8 cellular contexts compared by ENCODE assay signal in genomic region chr1:36372617-36373016, GRCh38. TPM values are rescaled to one million over a fixed set of nuclear protein-coding genes. Genes with fewer than 3 reads are reported as not detected.
A peak's percentile ranks its signal among the peaks of the same experiment; 100 is the strongest.
DNase-seq lines count a peak whose midpoint lies in the region; ATAC-seq, FAIRE-seq and TF ChIP-seq lines count a peak whose summit lies in the region.

No MANE protein-coding gene starts in this region.

- H4K5ac ChIP-seq in H9 (ENCODE audit: insufficient read length, low read depth, low read length) = no peak overlapping the region

- H3K27ac Mint-ChIP-seq in H9 (peak overlapping the region; percentile 70 to 95 (median 95); a peak in 4 of 7 replicates), T-cell (peak overlapping the region; percentile 96)

- H3K4me3 ChIP-seq in esophagus muscularis mucosa (no peak overlapping the region), rectal smooth muscle tissue (ENCODE audit: low read length) (no peak overlapping the region)

- TF ChIP-seq POLR2A in esophagus muscularis mucosa (IDR thresholded peaks at IDR 0.05; ENCODE audit: low read depth) = no peak
- TF ChIP-seq POLR2A in GM12891 (IDR thresholded peaks at IDR 0.05; ENCODE audit: low read depth, low read length) = no peak

- ATAC-seq in T-cell (replicated peaks in 1 of 4) (no peak), esophagus mucosa (no peak)

- no peaks in the 10 kb centered on the region for H3K27me3 Mint-ChIP-seq in H9 (ENCODE audit: low read depth)
- H3K27me3 Mint-ChIP-seq in T-cell = no peaks in the 10 kb centered on the region

- peaks cover 12% of the 10 kb centered on the region; the same call in 1 of the 2 replicates for H3K4me1 ChIP-seq in H9 (ENCODE audit: insufficient read depth, low read length)
- H3K4me1 ChIP-seq in esophagus muscularis mucosa = peaks cover 65 to 86% (median 72%) of the 10 kb centered on the region in 4 donors
- H3K4me1 ChIP-seq in rectal smooth muscle tissue (ENCODE audit: control insufficient read depth, insufficient read depth, low read length) = peaks cover 25% of the 10 kb centered on the region

- H3K23me2 ChIP-seq in H9 (ENCODE audit: insufficient read length, low read depth, low read length, poor library complexity, severe bottlenecking) = no peaks in the 10 kb centered on the region

- H3K9ac ChIP-seq in H9 (ENCODE audit: extremely low read depth, insufficient read length, low read length) = no peak overlapping the region
- no peak overlapping the region for H3K9ac ChIP-seq in rectal smooth muscle tissue (ENCODE audit: low read length)

- H3K18ac ChIP-seq in H9 (ENCODE audit: insufficient read length, low read depth, low read length) = no peak overlapping the region

- TF ChIP-seq EP300 in esophagus muscularis mucosa (IDR thresholded peaks at IDR 0.05) = no peak

- no peak overlapping the region for H3K4ac ChIP-seq in H9 (ENCODE audit: low read depth, low read length)

- H2BK120ac ChIP-seq in H9 (ENCODE audit: low read depth, low read length, poor library complexity, severe bottlenecking) = no peak overlapping the region

- H3K79me2 ChIP-seq in H9 (ENCODE audit: insufficient read depth, low read length) = peaks cover 3% of the 10 kb centered on the region; the same call in 1 of the 2 replicates

- H3K4me3 Mint-ChIP-seq in H9 = peak overlapping the region in 1 of 2 experiments; percentile 44; a peak in 2 of 5 replicates
- no peak overlapping the region for H3K4me3 Mint-ChIP-seq in T-cell

- WGBS in H9 (ENCODE audit: extremely low coverage, insufficient read length, low lambda C conversion rate) = no CpG with 5 or more reads among the region's 3 CpGs
- WGBS in esophagus muscularis mucosa = 55% methylated on average over 2 of the region's 3 CpGs

- no peak overlapping the region for H4K91ac ChIP-seq in H9 (ENCODE audit: insufficient read length, low read depth, low read length)

- H2BK12ac ChIP-seq in H9 (ENCODE audit: insufficient read length, low read depth, low read length) = no peak overlapping the region

- no peak overlapping the region for H2BK5ac ChIP-seq in H9 (ENCODE audit: insufficient read length, low read length)

- H3T11ph ChIP-seq in H9 (ENCODE audit: low read length) = no peak overlapping the region

- H3K36me3 ChIP-seq in esophagus muscularis mucosa = peaks cover 0 to 10% (median 3%) of the 10 kb centered on the region in 4 donors
- peaks cover under 1% of the 10 kb centered on the region for H3K36me3 ChIP-seq in rectal smooth muscle tissue (ENCODE audit: control insufficient read depth, insufficient read depth, low read length)

- no peak overlapping the region for H4K8ac ChIP-seq in H9 (replicated peaks; ENCODE audit: insufficient read length, low read depth, low read length)

- H2BK15ac ChIP-seq in H9 (ENCODE audit: low read depth, low read length) = no peak overlapping the region

- no peak for DNase-seq in H9
- DNase-seq in T-cell = no peak
- DNase-seq in esophagus muscularis mucosa (ENCODE audit: extremely low spot score) = no peak
- DNase-seq in GM12891 (ENCODE audit: insufficient read length, low spot score) = no peak
- DNase-seq in DMS53 (lab: John Stamatoyannopoulos, UW) = no peak
- no peak for DNase-seq in OCI-M2 (lab: John Stamatoyannopoulos, UW; ENCODE audit: unreplicated experiment)

- H3K4me2 ChIP-seq in H9 (ENCODE audit: insufficient read depth, insufficient read length, low read length) = no peak overlapping the region

- no peaks in the 10 kb centered on the region for H3K27me3 ChIP-seq in H9 (ENCODE audit: insufficient read depth, low read length)
- no peaks in the 10 kb centered on the region for H3K27me3 ChIP-seq in esophagus muscularis mucosa
- no peaks in the 10 kb centered on the region for H3K27me3 ChIP-seq in rectal smooth muscle tissue (ENCODE audit: control insufficient read depth, insufficient read depth, low read length)

- no peak overlapping the region for H2AK5ac ChIP-seq in H9 (ENCODE audit: insufficient read length, low read length)

- H3K36me3 Mint-ChIP-seq in H9 (ENCODE audit: insufficient read depth in 1 of 3, low read depth in 3 of 3) (peaks cover 0 to 8% (median 0%) of the 10 kb centered on the region in 3 experiments; a peak in 3 of 7 replicates), T-cell (peaks cover 5% of the 10 kb centered on the region)

- no peak overlapping the region for H3K56ac ChIP-seq in H9 (ENCODE audit: insufficient read length, low read depth, low read length)

- POLR2A ChIA-PET in T-cell (lab: Charles Lee) = interaction anchor here in 1 of 2 donors (0.6 kb wide), 1 partner anchor 11 kb away, joined by 6 read pairs; no protein-coding TSS in a partner anchor

- peaks cover 38 to 44% of the 10 kb centered on the region in 2 experiments for H3K4me1 Mint-ChIP-seq in H9
- peaks cover 61 to 78% (median 68%) of the 10 kb centered on the region in 3 donors for H3K4me1 Mint-ChIP-seq in T-cell

- no peak overlapping the region for H3K14ac ChIP-seq in H9 (ENCODE audit: insufficient read depth, low read length)

- intact Hi-C loops in esophagus muscularis mucosa (cut with DNase I) = no loop called here

- no peak overlapping the region for H2AFZ ChIP-seq in H9 (ENCODE audit: low read length)

- H3K27ac ChIP-seq in H9 (ENCODE audit: insufficient read length, low read depth, low read length) = peak overlapping the region; percentile 65
- peak overlapping the region; percentile 82 to 88 (median 86) for H3K27ac ChIP-seq in esophagus muscularis mucosa (replicated peaks in 1 of 4)
- peak overlapping the region; percentile 27 for H3K27ac ChIP-seq in rectal smooth muscle tissue (ENCODE audit: low read depth, low read length)

- no peaks in the 10 kb centered on the region for H4K20me1 ChIP-seq in H9 (ENCODE audit: control insufficient read depth, insufficient read depth, insufficient read length)

- no peaks in the 10 kb centered on the region for H3K9me3 Mint-ChIP-seq in H9
- H3K9me3 Mint-ChIP-seq in T-cell = no peaks in the 10 kb centered on the region

- H3K79me1 ChIP-seq in H9 (ENCODE audit: insufficient read depth, low read depth, low read length, poor library complexity, severe bottlenecking) = no peaks in the 10 kb centered on the region

- H2BK20ac ChIP-seq in H9 (ENCODE audit: low read depth, low read length, poor library complexity, severe bottlenecking) = no peak overlapping the region

- no peak for FAIRE-seq in GM12891 (lab: Jason Lieb, UNC)

- CTCF ChIA-PET in T-cell (lab: Charles Lee) = interaction anchor here in 1 of 2 donors (0.6 to 0.7 kb wide), 2 partner anchors 91 to 148 kb away, joined by 3 to 5 read pairs; partner anchors contain the start of genes MRPS15 and THRAP3

- TF ChIP-seq CTCF in H9 (conservative IDR thresholded peaks at IDR 0.05) = no peak
- TF ChIP-seq CTCF in esophagus muscularis mucosa (IDR thresholded peaks at IDR 0.05) = no peak

- H3K23ac ChIP-seq in H9 (ENCODE audit: insufficient read length, low read depth, low read length) = no peak overlapping the region

- no peaks in the 10 kb centered on the region for H3K9me3 ChIP-seq in H9 (ENCODE audit: control insufficient read depth, low read depth, low read length)
- H3K9me3 ChIP-seq in esophagus muscularis mucosa = no peaks in the 10 kb centered on the region

TF ChIP-seq in GM12891, 5 proteins besides CTCF, POLR2A, EP300 and RAD21:
- TF ChIP-seq SPI1 (IDR thresholded peaks at IDR 0.05; ENCODE audit: low read depth, low read length) (no peak), PAX5 (IDR thresholded peaks at IDR 0.05; ENCODE audit: insufficient read depth, low read length, severe bottlenecking) (no peak), POU2F2 (IDR thresholded peaks at IDR 0.05; ENCODE audit: low read depth, low read length) (no peak), POLR2AphosphoS5 (IDR thresholded peaks at IDR 0.05; ENCODE audit: low read depth, low read length) (no peak), TAF1 (IDR thresholded peaks at IDR 0.05; ENCODE audit: low read depth, low read length) (no peak)

RNA-seq across cellular contexts. Expression of gene STK40, which starts 13.1 kb away (rescaled TPM):
- total RNA-seq in H9 (2021) = 26.2 and 27.5 TPM in 2 replicates
- total RNA-seq in T-cell = 10 to 100 TPM; 29.6 to 71.1 (median 56.7) TPM
- 100 to 1,000 TPM in 1 of 4 donors, 10 to 100 TPM in 3; 67.7 to 103 (median 80.2) TPM for total RNA-seq in esophagus muscularis mucosa
- polyA plus RNA-seq in GM12891 (2012; ENCODE audit: low read depth, missing spikeins) = 19.9 TPM
- 31.8 TPM for total RNA-seq in esophagus mucosa

RNA-seq across cellular contexts. Expression of gene LSM10, which starts 25.1 kb away (rescaled TPM):
- total RNA-seq in H9 (2021) (42.2 and 47.5 TPM in 2 replicates), T-cell (10 to 100 TPM; 26.2 to 59.9 (median 55.4) TPM), esophagus muscularis mucosa (10 to 100 TPM; 42.2 to 64.5 (median 59.5) TPM), esophagus mucosa (22.7 TPM)
- polyA plus RNA-seq in GM12891 (2012; ENCODE audit: low read depth, missing spikeins) = 47.3 TPM

RNA-seq across cellular contexts. Expression of gene EVA1B, which starts 49.2 kb away (rescaled TPM):
- total RNA-seq in H9 (2021) (5.5 and 6.4 TPM in 2 replicates), T-cell (1 to 10 TPM; 2.0 to 8.1 (median 5.6) TPM), esophagus muscularis mucosa (100 to 1,000 TPM in 2 of 4 donors, 10 to 100 TPM in 2; 45.1 to 129 (median 79.5) TPM), esophagus mucosa (3.7 TPM)
- 7.6 TPM for polyA plus RNA-seq in GM12891 (2012; ENCODE audit: low read depth, missing spikeins)

Comparison
In these comparisons a context has a peak if more than half of its experiments do, and no peak if none do; other contexts are left out.
1. H3K27ac ChIP-seq: peak in every context shown above with its lines; median percentile 86 in esophagus muscularis mucosa; 65 in H9; 27 in rectal smooth muscle tissue.